In the genomic region with DNA sequence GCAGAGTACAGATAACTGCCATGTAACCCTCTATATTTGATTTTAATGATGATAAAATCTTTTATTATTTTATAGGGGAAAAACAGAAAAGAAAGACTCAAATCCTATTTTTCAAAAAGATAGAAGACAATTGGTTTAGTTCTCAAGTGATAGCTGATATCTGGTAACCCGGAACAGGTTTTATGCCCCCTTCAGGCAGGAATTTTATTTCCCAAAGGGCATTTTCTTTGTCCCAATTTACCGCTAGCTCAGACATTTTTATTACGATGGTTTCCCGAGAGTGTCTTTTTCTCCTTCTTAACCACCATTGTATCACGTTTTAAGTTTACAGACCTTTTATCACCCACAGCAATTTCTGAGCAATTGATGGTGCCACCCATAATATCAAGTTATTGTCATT, we compare ENCODE assay signal across 2 cellular contexts.
TF ChIP-seq lines count a peak whose summit lies in the region.

No MANE protein-coding gene starts in this region.

TF ChIP-seq in A549, 52 proteins besides CTCF, POLR2A, EP300 and RAD21:
- TF ChIP-seq PHF8 (IDR thresholded peaks at IDR 0.05; ENCODE audit: borderline replicate concordance, low read depth) (no peak), KDM5A (IDR thresholded peaks at IDR 0.05) (no peak), TP53 (CRISPR knock-in tag; IDR thresholded peaks at IDR 0.05) (no peak), RARB (CRISPR knock-in tag; IDR thresholded peaks at IDR 0.05) (no peak), HEYL (CRISPR knock-in tag; IDR thresholded peaks at IDR 0.05) (no peak)
- TF ChIP-seq, protein P1, sequence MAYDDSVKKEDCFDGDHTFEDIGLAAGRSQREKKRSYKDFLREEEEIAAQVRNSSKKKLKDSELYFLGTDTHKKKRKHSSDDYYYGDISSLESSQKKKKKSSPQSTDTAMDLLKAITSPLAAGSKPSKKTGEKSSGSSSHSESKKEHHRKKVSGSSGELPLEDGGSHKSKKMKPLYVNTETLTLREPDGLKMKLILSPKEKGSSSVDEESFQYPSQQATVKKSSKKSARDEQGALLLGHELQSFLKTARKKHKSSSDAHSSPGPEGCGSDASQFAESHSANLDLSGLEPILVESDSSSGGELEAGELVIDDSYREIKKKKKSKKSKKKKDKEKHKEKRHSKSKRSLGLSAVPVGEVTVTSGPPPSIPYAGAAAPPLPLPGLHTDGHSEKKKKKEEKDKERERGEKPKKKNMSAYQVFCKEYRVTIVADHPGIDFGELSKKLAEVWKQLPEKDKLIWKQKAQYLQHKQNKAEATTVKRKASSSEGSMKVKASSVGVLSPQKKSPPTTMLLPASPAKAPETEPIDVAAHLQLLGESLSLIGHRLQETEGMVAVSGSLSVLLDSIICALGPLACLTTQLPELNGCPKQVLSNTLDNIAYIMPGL (CRISPR knock-in tag; IDR thresholded peaks at IDR 0.05; ENCODE audit: borderline replicate concordance): no peak

TF ChIP-seq in H1, 55 proteins besides CTCF, POLR2A, EP300 and RAD21:
- TF ChIP-seq SIX5 (IDR thresholded peaks at IDR 0.05; ENCODE audit: low read depth, low read length) (no peak), TEAD4 (IDR thresholded peaks at IDR 0.05; ENCODE audit: low read depth, low read length) (peak; percentile 84), EZH2 (IDR thresholded peaks at IDR 0.05; ENCODE audit: low read depth, low read length, severe bottlenecking) (no peak)
